8 cellular contexts compared by ENCODE assay signal in genomic region chr12:12266873-12267634, GRCh38. TPM values are rescaled to one million over a fixed set of nuclear protein-coding genes. Genes with fewer than 3 reads are reported as not detected.
A peak's percentile ranks its signal among the peaks of the same experiment; 100 is the strongest.
DNase-seq lines count a peak whose midpoint lies in the region; ATAC-seq and TF ChIP-seq lines count a peak whose summit lies in the region.

LRP6 (minus strand) TSS chr12:12267044; CDS start chr12:12266735, 309 bp downstream.

- H3K14ac ChIP-seq in mesenchymal stem cell (ENCODE audit: low read length in 2 of 2), result peak within 1 kb of the TSS; percentile 16 to 100

- H3K27me3 ChIP-seq in HL-60 (ENCODE audit: insufficient read depth, poor library complexity, severe bottlenecking) (peaks cover 35% of the 10 kb centered on the region), endocrine pancreas (ENCODE audit: control insufficient read depth, insufficient read depth, low read length) (no peaks in the 10 kb centered on the region), mesenchymal stem cell (ENCODE audit: control insufficient read depth in 1 of 2, insufficient read depth in 1 of 2, low read length in 2 of 2) (no peaks in the 10 kb centered on the region)

- peaks cover 2 to 10% of the 10 kb centered on the region in 2 donors for H3K36me3 Mint-ChIP-seq in CD14-positive monocyte
- H3K36me3 Mint-ChIP-seq in activated CD8-positive, alpha-beta memory T cell treated with anti-CD3 and anti-CD28 coated beads, Interleukin-2, amount 10 ng/mL, durations not matched to agents 7 days and 5 days, result no peaks in the 10 kb centered on the region

- peak within 1 kb of the TSS; percentile 91 for H3K4me2 ChIP-seq in mesenchymal stem cell (ENCODE audit: low read length, poor library complexity, severe bottlenecking)

- peaks cover 0 to 18% (median 0%) of the 10 kb centered on the region in 7 donors for H3K9me3 Mint-ChIP-seq in CD14-positive monocyte
- no peaks in the 10 kb centered on the region for H3K9me3 Mint-ChIP-seq in activated CD8-positive, alpha-beta memory T cell treated with anti-CD3 and anti-CD28 coated beads, Interleukin-2, amount 10 ng/mL, durations not matched to agents 7 days and 5 days (ENCODE audit: low read depth)

- H3K27ac Mint-ChIP-seq in CD14-positive monocyte, result peak within 1 kb of the TSS in 3 of 7 donors; percentile 30 to 73 (median 40)
- peak within 1 kb of the TSS; percentile 22 for H3K27ac Mint-ChIP-seq in activated CD8-positive, alpha-beta memory T cell treated with anti-CD3 and anti-CD28 coated beads, Interleukin-2, amount 10 ng/mL, durations not matched to agents 7 days and 5 days

- peak within 1 kb of the TSS; percentile 100 for H2BK120ac ChIP-seq in mesenchymal stem cell (ENCODE audit: low read depth, low read length)

- WGBS in mesenchymal stem cell, result under 1% methylated on average over 68 of the region's 90 CpGs

- DNase-seq in CD14-positive monocyte (ENCODE audit: low spot score) (no peak), HL-60 (ENCODE audit: low read depth in 1 of 2, low spot score in 1 of 2) (peak; percentile 65), NCI-H82 treated with DMSO at 0.1 percent for 48 hours (lab: John Stamatoyannopoulos, UW; ENCODE audit: unreplicated experiment) (peak; percentile 73), mesenchymal stem cell (peak; percentile 97)
- DNase-seq in activated CD8-positive, alpha-beta memory T cell treated with anti-CD3 and anti-CD28 coated beads, Interleukin-2, amount 10 ng/mL, durations not matched to agents 7 days and 5 days, result peak; percentile 45
- peak; percentile 25 for DNase-seq in stimulated activated CD8-positive, alpha-beta memory T cell treated with anti-CD3 and anti-CD28 coated beads, Interleukin-12 subunit alpha, Interleukin-12 subunit beta, amount 100 ng/mL, for 1 hour (ENCODE audit: low read depth)

- peak; percentile 92 for ATAC-seq in GM19455 (IDR thresholded peaks at IDR 0.05; ENCODE audit: unreplicated experiment)
- peak; percentile 77 for ATAC-seq in activated CD8-positive, alpha-beta memory T cell treated with anti-CD3 and anti-CD28 coated beads, Interleukin-2, amount 10 ng/mL, durations not matched to agents 7 days and 5 days

- peak within 1 kb of the TSS; percentile 99 for H4K91ac ChIP-seq in mesenchymal stem cell (ENCODE audit: low read length)

- peak within 1 kb of the TSS; percentile 82 for H2BK15ac ChIP-seq in mesenchymal stem cell (ENCODE audit: low read depth, poor library complexity, severe bottlenecking)

- H3K23ac ChIP-seq in mesenchymal stem cell (ENCODE audit: low read length in 2 of 2), result peak within 1 kb of the TSS in 1 of 2 experiments; percentile 99

- H3K4me1 Mint-ChIP-seq in CD14-positive monocyte, result peaks cover 23% of the 10 kb centered on the region
- H3K4me1 Mint-ChIP-seq in activated CD8-positive, alpha-beta memory T cell treated with anti-CD3 and anti-CD28 coated beads, Interleukin-2, amount 10 ng/mL, durations not matched to agents 7 days and 5 days, result peaks cover 11% of the 10 kb centered on the region

- H4K8ac ChIP-seq in mesenchymal stem cell (ENCODE audit: low read length), result peak within 1 kb of the TSS; percentile 98

- TF ChIP-seq CTCF in CD14-positive monocyte (IDR thresholded peaks at IDR 0.05), result no peak
- TF ChIP-seq CTCF in HL-60 (IDR thresholded peaks at IDR 0.05; ENCODE audit: insufficient read depth, low read length), result no peak

- peak within 1 kb of the TSS; percentile 83 to 94 for H3K4me3 Mint-ChIP-seq in CD14-positive monocyte
- peak within 1 kb of the TSS; percentile 61 for H3K4me3 Mint-ChIP-seq in activated CD8-positive, alpha-beta memory T cell treated with anti-CD3 and anti-CD28 coated beads, Interleukin-2, amount 10 ng/mL, durations not matched to agents 7 days and 5 days

- H3K79me1 ChIP-seq in mesenchymal stem cell (replicated peaks; ENCODE audit: low read length, poor library complexity, severe bottlenecking), result peaks cover 6% of the 10 kb centered on the region

- peak within 1 kb of the TSS; percentile 100 for H2BK5ac ChIP-seq in mesenchymal stem cell (ENCODE audit: low read depth, low read length, poor library complexity, severe bottlenecking)

- H2AFZ ChIP-seq in mesenchymal stem cell (ENCODE audit: low read depth, low read length), result peak within 1 kb of the TSS; percentile 100

- peak within 1 kb of the TSS; percentile 63 for H3K4me3 ChIP-seq in HL-60 (replicated peaks; ENCODE audit: insufficient read depth, low read length)
- H3K4me3 ChIP-seq in endocrine pancreas (ENCODE audit: control insufficient read depth, insufficient read depth, low read length), result peak within 1 kb of the TSS; percentile 87
- peak within 1 kb of the TSS; percentile 88 for H3K4me3 ChIP-seq in mesenchymal stem cell (ENCODE audit: insufficient read depth in 1 of 2, low read depth in 1 of 2, low read length in 2 of 2)

- H3K27ac ChIP-seq in HL-60 (replicated peaks) (no peak within 1 kb of the TSS), mesenchymal stem cell (ENCODE audit: low read length, poor library complexity, severe bottlenecking) (peak within 1 kb of the TSS; percentile 100)

- peaks cover 54 to 73% (median 65%) of the 10 kb centered on the region in 3 donors for H3K27me3 Mint-ChIP-seq in CD14-positive monocyte (ENCODE audit: low read depth in 3 of 3)
- H3K27me3 Mint-ChIP-seq in activated CD8-positive, alpha-beta memory T cell treated with anti-CD3 and anti-CD28 coated beads, Interleukin-2, amount 10 ng/mL, durations not matched to agents 7 days and 5 days, result peaks cover 65% of the 10 kb centered on the region

- peak within 1 kb of the TSS; percentile 93 to 100 for H2BK12ac ChIP-seq in mesenchymal stem cell (ENCODE audit: low read length in 2 of 2)

- no peaks in the 10 kb centered on the region for H3K9me3 ChIP-seq in endocrine pancreas (ENCODE audit: control insufficient read depth, low read length)
- H3K9me3 ChIP-seq in mesenchymal stem cell (ENCODE audit: control insufficient read depth, low read length), result no peaks in the 10 kb centered on the region

- H3K18ac ChIP-seq in mesenchymal stem cell (ENCODE audit: low read depth in 1 of 2, low read length in 2 of 2), result peak within 1 kb of the TSS; percentile 99 to 100

- peak within 1 kb of the TSS; percentile 66 to 100 for H3K4ac ChIP-seq in mesenchymal stem cell (ENCODE audit: low read depth in 1 of 2, low read length in 2 of 2)

- H3K4me1 ChIP-seq in endocrine pancreas (ENCODE audit: control insufficient read depth, insufficient read depth, low read length) (peaks cover 8% of the 10 kb centered on the region), mesenchymal stem cell (ENCODE audit: control insufficient read depth, insufficient read depth, low read depth, low read length) (peaks cover 6% of the 10 kb centered on the region)

- peak within 1 kb of the TSS; percentile 91 for H2AK5ac ChIP-seq in mesenchymal stem cell (ENCODE audit: low read length, severe bottlenecking)

- H3K9ac ChIP-seq in endocrine pancreas (ENCODE audit: control insufficient read depth, insufficient read depth, low read length), result peak within 1 kb of the TSS; percentile 89
- H3K9ac ChIP-seq in mesenchymal stem cell (ENCODE audit: low read length), result peak within 1 kb of the TSS; percentile 100

- CTCF ChIA-PET in activated CD8-positive, alpha-beta memory T cell treated with anti-CD3 and anti-CD28 coated beads, Interleukin-2, amount 10 ng/mL, durations not matched to agents 7 days and 5 days (lab: Charles Lee), result interaction anchor here (0.7 to 1.3 kb wide), 2 partner anchors 60 to 685 kb away, joined by 3 read pairs; no protein-coding TSS in a partner anchor

- H3K36me3 ChIP-seq in endocrine pancreas (ENCODE audit: control insufficient read depth, insufficient read depth, low read length), result no peaks in the 10 kb centered on the region
- H3K36me3 ChIP-seq in mesenchymal stem cell (ENCODE audit: control insufficient read depth in 1 of 2, insufficient read depth in 2 of 2, low read depth in 1 of 2, low read length in 2 of 2), result no peaks in the 10 kb centered on the region

- intact Hi-C loops in CD14-positive monocyte (cut with micrococcal nuclease), result no loop called here

RNA-seq across cellular contexts. Expression of gene LRP6, which starts in this region (rescaled TPM):
- not detected for polyA plus RNA-seq in CD14-positive monocyte
- total RNA-seq in activated CD8-positive, alpha-beta memory T cell treated with anti-CD3 and anti-CD28 coated beads, Interleukin-2, amount 10 ng/mL, durations not matched to agents 7 days and 5 days, result under 1 TPM in 1 of 2 experiments, not detected in 1; 0.28 TPM
- polyA plus RNA-seq in mesenchymal stem cell (2013, experiment 1 of 2), result 20.2 TPM
- polyA plus RNA-seq in mesenchymal stem cell (2013, experiment 2 of 2), result 16.9 TPM

Comparison
In these comparisons a context has a peak if more than half of its experiments do, and no peak if none do; other contexts are left out.
1. Peak in DNase-seq and ATAC-seq in activated CD8-positive, alpha-beta memory T cell treated with anti-CD3 and anti-CD28 coated beads, Interleukin-2, amount 10 ng/mL, durations not matched to agents 7 days and 5 days; RNA of the gene not detected or under 1 TPM.